Comparison of ENCODE assay signal across 1 cellular context in genomic region chr15:43106486-43106829, GRCh38.
TF ChIP-seq lines count a peak whose summit lies in the region.

No MANE protein-coding gene starts in this region.

TF ChIP-seq in GM12878, 131 proteins besides CTCF, POLR2A, EP300 and RAD21 (continued from another document):
- TF ChIP-seq USF2 (IDR thresholded peaks at IDR 0.05; ENCODE audit: borderline replicate concordance, low read depth, low read length) = no peak
- peak; percentile 13 for TF ChIP-seq MEF2B (IDR thresholded peaks at IDR 0.05; ENCODE audit: partially characterized antibody, poor library complexity, severe bottlenecking)
- TF ChIP-seq NFXL1 (IDR thresholded peaks at IDR 0.05; ENCODE audit: borderline replicate concordance) = no peak
- no peak for TF ChIP-seq BACH1 (IDR thresholded peaks at IDR 0.05; ENCODE audit: borderline replicate concordance)
- no peak for TF ChIP-seq ELK1 (IDR thresholded peaks at IDR 0.05; ENCODE audit: low read depth, low read length)
- TF ChIP-seq ZNF274 (IDR thresholded peaks at IDR 0.05; ENCODE audit: insufficient read depth, insufficient read length) = no peak
- no peak for TF ChIP-seq KLF5 (IDR thresholded peaks at IDR 0.05; ENCODE audit: partially characterized antibody)
- TF ChIP-seq MXI1 (IDR thresholded peaks at IDR 0.05; ENCODE audit: low read depth, low read length) = 0 out of 2 replicates have a peak, but pooled peaks have one; percentile 39
